ENCODE assay signal across 11 cellular contexts in the genomic region with DNA sequence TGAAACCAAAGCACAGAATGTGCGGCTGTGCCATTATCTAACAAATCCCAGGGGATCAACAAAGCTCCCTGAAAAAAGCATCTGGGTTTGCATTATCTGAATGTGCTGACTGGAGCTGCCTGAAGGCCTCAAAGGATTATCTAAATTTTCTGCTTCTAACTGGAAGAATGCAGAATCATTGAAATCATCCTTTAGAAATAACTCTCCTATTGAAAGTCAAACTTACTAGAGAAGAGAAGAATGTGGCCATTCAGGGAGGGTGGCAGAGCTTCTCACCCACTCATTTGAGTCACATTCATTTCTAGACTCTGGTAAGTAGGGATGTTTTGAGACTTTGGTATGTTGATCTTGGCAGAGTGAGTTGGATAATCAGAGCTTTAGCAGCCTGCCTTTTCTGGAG.
DNase-seq lines count a peak whose midpoint lies in the region; ATAC-seq and TF ChIP-seq lines count a peak whose summit lies in the region.
"Had no signal": no experiment of that assay in that cellular context is flagged by ENCODE, and none has a peak within 500 bp of the region (broad histone marks: within the 10 kb centered on the region; RNA-seq: fewer than 3 reads in every experiment).

No MANE protein-coding gene starts in this region.

- H3F3A ChIP-seq in smooth muscle cell (ENCODE audit: low read depth), result peaks cover 27% of the 10 kb centered on the region

- H3K4me1 ChIP-seq in SJCRH30 (peaks cover 35% of the 10 kb centered on the region), smooth muscle cell (ENCODE audit: low read depth) (peaks cover 18% of the 10 kb centered on the region)

- ATAC-seq in GM19324 (IDR thresholded peaks at IDR 0.05; ENCODE audit: low FRiP score, unreplicated experiment) (no peak), HG02973 (IDR thresholded peaks at IDR 0.05; ENCODE audit: unreplicated experiment) (no peak)

- DNase-seq in GM04504 (ENCODE audit: low read depth), result peak; percentile 75
- peak; percentile 85 to 96 for DNase-seq in SJCRH30
- DNase-seq in fibroblast of gingiva (ENCODE audit: low read depth), result peak; percentile 94
- no peak for DNase-seq in smooth muscle cell (lab: John Stamatoyannopoulos, UW; ENCODE audit: unreplicated experiment)
- DNase-seq in stimulated activated CD4-positive, alpha-beta T cell treated with anti-CD3 and anti-CD28 coated beads, Interleukin-2, amount 100 ng/mL, for 24 hours, result no peak
- DNase-seq: effector CD8-positive, alpha-beta T cell; NCI-H1092 treated with DMSO at 0.1 percent for 48 hours; substantia nigra had no signal

- H3K9me3 ChIP-seq in SJCRH30 (replicated peaks), result no peaks in the 10 kb centered on the region
- H3K9me3 ChIP-seq in smooth muscle cell (replicated peaks; ENCODE audit: low read depth), result no peaks in the 10 kb centered on the region
- H3K9me3 ChIP-seq: neutrophil had no signal

- WGBS in smooth muscle cell (ENCODE audit: low lambda C conversion rate), result 0% methylated on average over 1 of the region's 1 CpG

- H3K36me3 ChIP-seq in SJCRH30, result no peaks in the 10 kb centered on the region
- peaks cover 6% of the 10 kb centered on the region for H3K36me3 ChIP-seq in smooth muscle cell (ENCODE audit: low read depth)

- no peak overlapping the region for H2AFZ ChIP-seq in smooth muscle cell (ENCODE audit: low read depth)

- H3K27me3 ChIP-seq in SJCRH30, result no peaks in the 10 kb centered on the region
- H3K27me3 ChIP-seq in smooth muscle cell (ENCODE audit: low read depth), result no peaks in the 10 kb centered on the region
- H3K27me3 ChIP-seq: neutrophil had no signal

- no peak overlapping the region for H3K4me3 ChIP-seq in SJCRH30
- H3K4me3 ChIP-seq in smooth muscle cell, result no peak overlapping the region

- H3K9ac ChIP-seq in smooth muscle cell (ENCODE audit: low read depth), result no peak overlapping the region

- H4K20me1 ChIP-seq in smooth muscle cell (ENCODE audit: low read depth), result no peaks in the 10 kb centered on the region

- H3K27ac ChIP-seq in SJCRH30, result peak overlapping the region; percentile 77
- H3K27ac ChIP-seq in smooth muscle cell (ENCODE audit: low read depth), result peak overlapping the region; percentile 90
- H3K27ac ChIP-seq: neutrophil had no signal

- no peaks in the 10 kb centered on the region for H3K79me2 ChIP-seq in smooth muscle cell (ENCODE audit: low read depth)

- peak overlapping the region; percentile 65 for H3K4me2 ChIP-seq in smooth muscle cell

- no peak for TF ChIP-seq CTCF in smooth muscle cell (IDR thresholded peaks at IDR 0.05; ENCODE audit: borderline replicate concordance, insufficient read depth, poor library complexity, severe bottlenecking)

Comparison
In these comparisons a context has a peak if more than half of its experiments do, and no peak if none do; other contexts are left out.
1. DNase-seq: peak in GM04504 (single experiment), SJCRH30 (2 of 2) and fibroblast of gingiva (single experiment); none in smooth muscle cell (single experiment) and stimulated activated CD4-positive, alpha-beta T cell treated with anti-CD3 and anti-CD28 coated beads, Interleukin-2, amount 100 ng/mL, for 24 hours (0 of 2).